8 cellular contexts compared by ENCODE assay signal in genomic region chr19:44499962-44500949, GRCh38. TPM values are rescaled to one million over a fixed set of nuclear protein-coding genes. Genes with fewer than 3 reads are reported as not detected.
DNase-seq lines count a peak whose midpoint lies in the region; ATAC-seq and TF ChIP-seq lines count a peak whose summit lies in the region.

Gene ZNF180 (minus strand): TSS chr19:44500522. CDS start chr19:44497334, 3,188 bp downstream.

- H3K4me1 ChIP-seq in esophagus (ENCODE audit: control insufficient read depth in 2 of 2, insufficient read depth in 2 of 2, low read length in 1 of 2): peaks cover 9 to 13% of the 10 kb centered on the region in 2 donors
- peaks cover 12% of the 10 kb centered on the region for H3K4me1 ChIP-seq in muscle layer of colon (ENCODE audit: insufficient read depth, low read length)

- peak; percentile 0; the same call in 1 of the 2 replicates for TF ChIP-seq RAD21 in Ishikawa (IDR thresholded peaks at IDR 0.05; ENCODE audit: low read depth)

- H3K27ac ChIP-seq in esophagus (ENCODE audit: low read depth in 2 of 2, low read length in 1 of 2) (peak within 1 kb of the TSS; percentile 89 to 91), muscle layer of colon (ENCODE audit: low read depth, low read length) (peak within 1 kb of the TSS; percentile 95)

- H3K9ac ChIP-seq in muscle layer of colon (ENCODE audit: low read length): peak within 1 kb of the TSS; percentile 30

- peak; percentile 79 for ATAC-seq in GM21576 (IDR thresholded peaks at IDR 0.05; ENCODE audit: unreplicated experiment)

- TF ChIP-seq EP300 in Ishikawa (IDR thresholded peaks at IDR 0.05; ENCODE audit: borderline replicate concordance): no peak; the same call in 1 of the 2 replicates

- H3K27me3 ChIP-seq in esophagus (ENCODE audit: control insufficient read depth in 1 of 2, insufficient read depth in 2 of 2, low read length in 2 of 2) (no peaks in the 10 kb centered on the region), muscle layer of colon (ENCODE audit: control insufficient read depth in 1 of 2, insufficient read depth in 2 of 2, low read length in 2 of 2) (no peaks in the 10 kb centered on the region)

- H3K4me3 Mint-ChIP-seq in activated T-cell treated with anti-CD3 and anti-CD28 coated beads, Interleukin-2, amount 50 U/mL, for 24 hours: peak within 1 kb of the TSS; percentile 93

- peaks cover 34% of the 10 kb centered on the region for H3K4me1 Mint-ChIP-seq in activated T-cell treated with anti-CD3 and anti-CD28 coated beads, Interleukin-2, amount 50 U/mL, for 24 hours (ENCODE audit: low read depth)

- DNase-seq in DMS53 treated with DMSO at 0.1 percent for 48 hours (lab: John Stamatoyannopoulos, UW; ENCODE audit: unreplicated experiment) (peak; percentile 91), OCI-M2 (lab: John Stamatoyannopoulos, UW; ENCODE audit: unreplicated experiment) (peak; percentile 92)
- DNase-seq in activated T-cell treated with anti-CD3 and anti-CD28 coated beads, Interleukin-2, amount 50 U/mL, for 24 hours: peak; percentile 98
- peak; percentile 88 to 93 for DNase-seq in stimulated activated CD8-positive, alpha-beta memory T cell treated with anti-CD3 and anti-CD28 coated beads, Interleukin-7, amount 100 ng/mL, for 1 hour (ENCODE audit: low read depth in 2 of 2)

- peaks cover 8% of the 10 kb centered on the region for H3K27me3 Mint-ChIP-seq in activated T-cell treated with anti-CD3 and anti-CD28 coated beads, Interleukin-2, amount 50 U/mL, for 24 hours

- H3K9me3 ChIP-seq in esophagus (ENCODE audit: control insufficient read depth in 2 of 2, insufficient read depth in 1 of 2, low read depth in 1 of 2, low read length in 1 of 2) (peaks cover 9 to 27% of the 10 kb centered on the region in 2 donors), muscle layer of colon (ENCODE audit: low read length) (peaks cover 19% of the 10 kb centered on the region)

- H3K36me3 ChIP-seq in esophagus (ENCODE audit: control insufficient read depth in 2 of 2, insufficient read depth in 2 of 2, low read length in 1 of 2): peaks cover 11 to 24% of the 10 kb centered on the region in 2 donors
- H3K36me3 ChIP-seq in muscle layer of colon (ENCODE audit: insufficient read depth, low read length): peaks cover 22% of the 10 kb centered on the region

- H3K36me3 Mint-ChIP-seq in activated T-cell treated with anti-CD3 and anti-CD28 coated beads, Interleukin-2, amount 50 U/mL, for 24 hours (ENCODE audit: low read depth): peaks cover 64% of the 10 kb centered on the region

- peak within 1 kb of the TSS; percentile 87 to 89 for H3K4me3 ChIP-seq in esophagus (ENCODE audit: low read depth in 1 of 2, low read length in 2 of 2)
- peak within 1 kb of the TSS; percentile 89 to 97 for H3K4me3 ChIP-seq in muscle layer of colon (ENCODE audit: low read depth in 1 of 2, low read length in 2 of 2)

- WGBS in esophagus, 2 donors: 0% methylated on average over 69 to 78 of the region's 78 CpGs

- peaks cover 58% of the 10 kb centered on the region for H3K9me3 Mint-ChIP-seq in activated T-cell treated with anti-CD3 and anti-CD28 coated beads, Interleukin-2, amount 50 U/mL, for 24 hours

- H3K27ac Mint-ChIP-seq in activated T-cell treated with anti-CD3 and anti-CD28 coated beads, Interleukin-2, amount 50 U/mL, for 24 hours: peak within 1 kb of the TSS; percentile 94

TF ChIP-seq in Ishikawa, 13 proteins besides CTCF, POLR2A, EP300 and RAD21:
- TF ChIP-seq TCF12 (IDR thresholded peaks at IDR 0.05; ENCODE audit: low read depth) (peak; percentile 47), CEBPB (IDR thresholded peaks at IDR 0.05) (no peak), YY1 (IDR thresholded peaks at IDR 0.05; ENCODE audit: low read depth) (peak; percentile 92), MAX (IDR thresholded peaks at IDR 0.05) (peak; percentile 80), ZBTB7A (IDR thresholded peaks at IDR 0.05; ENCODE audit: low read depth) (peak; percentile 71; the same call in 1 of the 2 replicates), EGR1 (IDR thresholded peaks at IDR 0.05) (peak; percentile 69; the same call in 1 of the 2 replicates), REST (IDR thresholded peaks at IDR 0.05; ENCODE audit: low read depth) (no peak), USF1 (IDR thresholded peaks at IDR 0.05) (0 out of 2 replicates have a peak, but pooled peaks have one; percentile 17), FOXM1 (IDR thresholded peaks at IDR 0.05; ENCODE audit: borderline replicate concordance, low read depth) (no peak), CREB1 (IDR thresholded peaks at IDR 0.05; ENCODE audit: low read depth) (peak; percentile 63; the same call in 1 of the 2 replicates), TAF1 (IDR thresholded peaks at IDR 0.05; ENCODE audit: low read depth) (peak; percentile 80), TEAD4 (IDR thresholded peaks at IDR 0.05) (no peak), NFIC (IDR thresholded peaks at IDR 0.05) (peak; percentile 91)
TF ChIP-seq in Ishikawa: peak in this region for 9.

RNA-seq across cellular contexts. Expression of gene ZNF180, which starts in this region (rescaled TPM):
- polyA plus RNA-seq in esophagus: 1 to 10 TPM; 2.6 to 3.0 TPM

Comparison
In these comparisons a context has a peak if more than half of its experiments do, and no peak if none do; other contexts are left out.
1. Peak in every context shown above with its lines: DNase-seq, ATAC-seq, H3K4me3 ChIP-seq and H3K27ac ChIP-seq.